Comparison of ENCODE assay signal across 1 cellular context in genomic region chr10:62671104-62671503, GRCh38.
TF ChIP-seq lines count a peak whose summit lies in the region.

No MANE protein-coding gene starts in this region.

TF ChIP-seq in GM12878, 131 proteins besides CTCF, POLR2A, EP300 and RAD21 (continued from another document):
- TF ChIP-seq ZBTB4 (CRISPR knock-in tag; IDR thresholded peaks at IDR 0.05) (no peak), EED (IDR thresholded peaks at IDR 0.05; ENCODE audit: low read depth) (0 out of 2 replicates have a peak, but pooled peaks have one; percentile 12), BCL11A (IDR thresholded peaks at IDR 0.05; ENCODE audit: low read depth, low read length) (no peak), GATAD2B (conservative IDR thresholded peaks at IDR 0.05; ENCODE audit: low read depth) (no peak), IRF5 (IDR thresholded peaks at IDR 0.05; ENCODE audit: borderline replicate concordance) (no peak), ZNF217 (IDR thresholded peaks at IDR 0.05) (no peak), SPI1 (IDR thresholded peaks at IDR 0.05; ENCODE audit: borderline replicate concordance, insufficient read depth, low read depth, low read length) (no peak), CUX1 (IDR thresholded peaks at IDR 0.05; ENCODE audit: insufficient replicate concordance, low read depth, low read length) (no peak), NR2F1 (conservative IDR thresholded peaks at IDR 0.05) (peak; percentile 87), POLR2AphosphoS2 (IDR thresholded peaks at IDR 0.05; ENCODE audit: low read depth, low read length) (no peak), HCFC1 (IDR thresholded peaks at IDR 0.05; ENCODE audit: low read length) (no peak), MTA2 (IDR thresholded peaks at IDR 0.05; ENCODE audit: low read depth) (peak; percentile 81), ZNF24 (IDR thresholded peaks at IDR 0.05) (no peak), PKNOX1 (IDR thresholded peaks at IDR 0.05) (peak; percentile 82), PAX8 (IDR thresholded peaks at IDR 0.05) (no peak), LARP7 (IDR thresholded peaks at IDR 0.05) (no peak), ELK1 (IDR thresholded peaks at IDR 0.05; ENCODE audit: low read depth, low read length) (no peak), ATF7 (IDR thresholded peaks at IDR 0.05; ENCODE audit: low read depth) (peak; percentile 40; the same call in 1 of the 2 replicates), CREB1 (IDR thresholded peaks at IDR 0.05; ENCODE audit: low read depth) (no peak), IKZF2 (IDR thresholded peaks at IDR 0.05) (peak; percentile 87 to 88; a peak in 2 of 4 replicates), MEF2B (IDR thresholded peaks at IDR 0.05; ENCODE audit: partially characterized antibody, poor library complexity, severe bottlenecking) (peak; percentile 79), RFX5 (IDR thresholded peaks at IDR 0.05; ENCODE audit: low read depth, low read length) (no peak)
